In the genomic region with DNA sequence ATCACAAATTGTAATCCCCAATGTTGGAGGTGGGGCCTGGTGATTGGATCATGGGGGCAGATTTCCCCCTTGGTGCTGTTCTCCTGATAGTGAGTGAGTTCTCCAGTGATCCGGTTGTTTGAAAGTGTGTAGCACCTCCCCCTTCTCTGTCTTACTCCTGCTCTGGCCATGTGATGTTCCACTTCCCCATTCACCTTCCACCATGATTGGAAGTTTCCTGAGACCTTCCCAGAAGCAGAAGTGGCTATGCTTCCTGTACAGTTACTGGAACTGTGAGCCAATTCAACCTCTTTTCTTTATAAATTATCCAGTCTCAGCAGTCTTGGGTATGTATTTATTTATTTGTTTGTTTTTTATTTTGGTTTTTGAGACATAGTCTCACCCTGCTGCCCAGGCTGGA, we compare ENCODE assay signal across 27 cellular contexts.
"Had no signal": no experiment of that assay in that cellular context is flagged by ENCODE, and none has a peak within 500 bp of the region (broad histone marks: within the 10 kb centered on the region; RNA-seq: fewer than 3 reads in every experiment).

No MANE protein-coding gene starts in this region.

- H3K4me3 ChIP-seq: adrenal gland, colonic mucosa, SJSA1 had no signal

- H3K27ac ChIP-seq: adrenal gland, colonic mucosa, SJSA1 had no signal

- FAIRE-seq: RCC 7860 had no signal

- ATAC-seq: activated CD4-positive, CD25-positive, alpha-beta regulatory T cell treated with anti-CD3 and anti-CD28 coated beads, Interleukin-2, amount 50 U/mL, for 24 hours; activated CD8-positive, alpha-beta T cell treated with anti-CD3 and anti-CD28 coated beads for 36 hours; activated T-cell treated with anti-CD3 and anti-CD28 coated beads, Interleukin-2, amount 50 U/mL, for 72 hours; PC-3; SK-N-SH treated with all-trans-retinoic acid at 6 μM for 48 hours; T-cell had no signal

- H3K9me3 ChIP-seq: adrenal gland, colonic mucosa, SJSA1 had no signal

- H3K36me3 ChIP-seq: adrenal gland, colonic mucosa, SJSA1 had no signal

- H3K27me3 ChIP-seq: adrenal gland, colonic mucosa, SJSA1 had no signal

- DNase-seq: activated CD4-positive, alpha-beta T cell treated with anti-CD3 and anti-CD28 coated beads for 4 hours; activated CD8-positive, alpha-beta memory T cell treated with anti-CD3 and anti-CD28 coated beads, Interleukin-2, amount 50 U/mL, for 4 hours; activated CD8-positive, alpha-beta T cell treated with anti-CD3 and anti-CD28 coated beads for 36 hours; activated gamma-delta T cell treated with Interleukin-2 at 50 U/mL for 16 hours; activated naive CD4-positive, alpha-beta T cell treated with anti-CD3 and anti-CD28 coated beads, Interleukin-2, amount 50 U/mL, for 16 hours; activated naive CD8-positive, alpha-beta T cell treated with anti-CD3 and anti-CD28 coated beads, Interleukin-2, amount 10 ng/mL, durations not matched to agents 7 days and 5 days; activated T-cell treated with anti-CD3 and anti-CD28 coated beads, Interleukin-2, amount 50 U/mL, for 72 hours; adrenal gland; anterior cingulate cortex; colonic mucosa; NCI-H1048; NCI-H1417; NCI-H1930; NCI-H2171; NCI-H2227 treated with DMSO at 0.1 percent for 48 hours; NCI-H446 treated with DMSO at 0.1 percent for 48 hours; NCI-H526; NCI-H774; PC-3; SHP77; T-cell; T-helper 2 cell; T1000 had no signal

- H3K4me1 ChIP-seq: adrenal gland, colonic mucosa, SJSA1 had no signal
